8 cellular contexts compared by ENCODE assay signal in genomic region chr2:97590515-97591394, GRCh38. TPM values are rescaled to one million over a fixed set of nuclear protein-coding genes. Genes with fewer than 3 reads are reported as not detected.
DNase-seq lines count a peak whose midpoint lies in the region; ATAC-seq and TF ChIP-seq lines count a peak whose summit lies in the region.
"Not testable (repeated sequence)": the region's sequence is repeated elsewhere in the genome, so short reads cannot be mapped to it uniquely, and the experiment has no call there.

No MANE protein-coding gene starts in this region.

- not testable (repeated sequence) for TF ChIP-seq POLR2A in vagina (IDR thresholded peaks at IDR 0.05)

- POLR2A ChIA-PET in PC-9 (lab: Charles Lee; ENCODE audit: unreplicated experiment) = interaction anchor here (0.7 kb wide), 1 partner anchor 173 kb away, joined by 5 read pairs; no protein-coding TSS in a partner anchor

- intact Hi-C loops in PC-9 (cut with micrococcal nuclease; ENCODE audit: unreplicated experiment) = loop anchor here (1.0 to 10.0 kb wide), 3 partner anchors 54 to 107 kb away; partner anchors contain the start of genes ACTR1B and COX5B
- intact Hi-C loops in vagina (cut with DNase I) = loop anchor here (5.0 kb wide), 1 partner anchor 107 kb away; no protein-coding TSS in a partner anchor

- CTCF ChIA-PET in PC-9 (lab: Charles Lee) = interaction anchor here (0.6 to 1.3 kb wide), 9 partner anchors 72 to 678 kb away, joined by 3 to 6 read pairs (median 3); partner anchors contain the start of gene ACTR1B

- H3K4me3 ChIP-seq in PC-9 (peak overlapping the region; percentile 77), liver (ENCODE audit: low read depth in 1 of 3, low read length in 3 of 3) (peak overlapping the region; percentile 38 to 73 (median 59)), vagina (peak overlapping the region; percentile 60 to 78)

- not testable (repeated sequence) for H3K27me3 Mint-ChIP-seq in endothelial cell (ENCODE audit: unreplicated experiment)

- BruUV-seq in PC-9 (replicated peaks; lab: Mats Ljungman, UMichigan) = TSS peak; percentile 26

- TF ChIP-seq RAD21 in liver (IDR thresholded peaks at IDR 0.05) = peak; percentile 94 to 95

- not testable (repeated sequence) for H3K9me3 Mint-ChIP-seq in endothelial cell (ENCODE audit: unreplicated experiment)

- H3K9ac ChIP-seq in liver (ENCODE audit: low read depth in 1 of 2, low read length in 2 of 2) = peak overlapping the region; percentile 60 to 79

- DNase-seq in PC-9 = peak; percentile 80 to 83
- DNase-seq in activated T-cell treated with anti-CD3 and anti-CD28 coated beads, Interleukin-2, amount 50 U/mL, for 48 hours = peak; percentile 74 to 75
- peak; percentile 76 for DNase-seq in endothelial cell (ENCODE audit: low spot score)
- DNase-seq in smooth muscle cell of the brain vasculature (ENCODE audit: low read depth, low spot score) = peak; percentile 67
- DNase-seq in vagina (ENCODE audit: extremely low spot score in 2 of 2) = peak in 1 of 2 donors; percentile 87

- WGBS in liver = 3% methylated on average over 32 of the region's 33 CpGs

- H3K27me3 ChIP-seq in PC-9 (ENCODE audit: insufficient read depth, low read depth); liver (ENCODE audit: control insufficient read depth in 4 of 4, insufficient read depth in 4 of 4, low read length in 3 of 4); vagina: not testable (repeated sequence)

- peak overlapping the region; percentile 87 for H3K4me3 Mint-ChIP-seq in endothelial cell (ENCODE audit: unreplicated experiment)

- not testable (repeated sequence) for H3K4me1 Mint-ChIP-seq in endothelial cell (ENCODE audit: unreplicated experiment)

- 0 out of 2 replicates have a peak, but pooled peaks cover 13% of the 10 kb centered on the region for H3K79me2 ChIP-seq in PC-9 (ENCODE audit: low read depth)

- H3K27ac ChIP-seq in PC-9 (peak overlapping the region; percentile 67), liver (ENCODE audit: low read depth in 1 of 2, low read length in 2 of 2) (peak overlapping the region; percentile 86 to 94), vagina (peak overlapping the region; percentile 95)

- H3K27ac Mint-ChIP-seq in endothelial cell (ENCODE audit: unreplicated experiment) = not testable (repeated sequence)

- not testable (repeated sequence) for H4K20me1 ChIP-seq in PC-9 (ENCODE audit: insufficient read depth)

- not testable (repeated sequence) for H3K9me3 ChIP-seq in PC-9 (ENCODE audit: insufficient read depth, low read depth); liver (ENCODE audit: control insufficient read depth in 4 of 4, low read length in 3 of 4); vagina

- not testable (repeated sequence) for H3K9me2 ChIP-seq in PC-9 (ENCODE audit: insufficient read depth)

- H3K4me1 ChIP-seq in PC-9 (replicated peaks; ENCODE audit: insufficient read depth); liver (ENCODE audit: control insufficient read depth in 4 of 4, insufficient read depth in 4 of 4, low read length in 3 of 4); vagina: not testable (repeated sequence)

- H2AFZ ChIP-seq in PC-9 = peak overlapping the region; percentile 83

- H3K4me2 ChIP-seq in PC-9 = peak overlapping the region; percentile 99

- peak; percentile 99 for TF ChIP-seq CTCF in PC-9 (conservative IDR thresholded peaks at IDR 0.05)
- TF ChIP-seq CTCF in endothelial cell (IDR thresholded peaks at IDR 0.05; ENCODE audit: unreplicated experiment) = peak; percentile 100
- peak; percentile 98 for TF ChIP-seq CTCF in liver (IDR thresholded peaks at IDR 0.05; ENCODE audit: low read depth, low read length, missing input control)
- TF ChIP-seq CTCF in vagina (IDR thresholded peaks at IDR 0.05) = peak; percentile 81 to 100 (median 99)

- not testable (repeated sequence) for H3K36me3 ChIP-seq in PC-9 (ENCODE audit: low read depth); liver (ENCODE audit: control insufficient read depth in 4 of 4, insufficient read depth in 3 of 4, low read depth in 1 of 4, low read length in 3 of 4); vagina

- not testable (repeated sequence) for H3K36me3 Mint-ChIP-seq in endothelial cell (ENCODE audit: low read depth, unreplicated experiment)

- ATAC-seq in GM18499 (IDR thresholded peaks at IDR 0.05; ENCODE audit: insufficient read depth, unreplicated experiment) (peak; percentile 54), HG02943 (IDR thresholded peaks at IDR 0.05; ENCODE audit: low read depth, unreplicated experiment) (peak; percentile 78)

- H3F3A ChIP-seq in PC-9 (ENCODE audit: insufficient read depth, low read depth) = not testable (repeated sequence)

RNA-seq across cellular contexts. Expression of gene ANKRD36B, which starts 1.1 kb away (rescaled TPM):
- 26.2 and 34.0 TPM in 2 replicates for total RNA-seq in PC-9 (2021)
- 32.9 TPM for total RNA-seq in endothelial cell (ENCODE audit: unreplicated experiment)
- 1 to 10 TPM; 6.5 to 9.2 TPM for total RNA-seq in liver
- 1 to 10 TPM in 1 of 2 donors, under 1 TPM in 1; 0.58 to 3.4 TPM for polyA plus RNA-seq in liver
- total RNA-seq in vagina = 53.0 TPM

RNA-seq across cellular contexts. Expression of gene COX5B, which starts 55.1 kb away (rescaled TPM):
- total RNA-seq in PC-9 (2021) (310 and 345 TPM in 2 replicates), endothelial cell (ENCODE audit: unreplicated experiment) (191 TPM), liver (100 to 1,000 TPM; 103 to 241 TPM), vagina (481 TPM)
- 100 to 1,000 TPM; 288 to 423 TPM for polyA plus RNA-seq in liver
